ENCODE assay signal across 33 cellular contexts in the genomic region with DNA sequence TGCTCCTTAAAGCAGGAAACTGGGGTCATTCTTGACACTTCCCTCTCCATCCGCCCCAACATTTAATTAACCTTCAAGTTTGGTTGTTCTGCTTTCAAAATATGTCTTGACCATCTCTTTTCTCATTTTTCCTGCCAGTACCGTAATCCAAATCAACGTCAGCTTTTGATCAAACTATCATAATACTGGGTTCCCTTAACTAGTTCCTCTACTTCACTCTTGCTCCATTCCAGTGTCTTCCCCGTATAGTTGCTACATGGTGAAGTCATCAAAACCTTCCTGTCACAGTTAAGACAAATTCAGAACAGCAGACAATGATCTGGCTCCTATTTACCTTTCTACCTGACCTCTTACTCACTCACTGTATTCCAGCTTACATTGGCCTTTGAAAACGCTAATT. TPM values are rescaled to one million over a fixed set of nuclear protein-coding genes. Genes with fewer than 3 reads are reported as not detected.
"Had no signal": no experiment of that assay in that cellular context is flagged by ENCODE, and none has a peak within 500 bp of the region (broad histone marks: within the 10 kb centered on the region; RNA-seq: fewer than 3 reads in every experiment).

No MANE protein-coding gene starts in this region.

- H3K4me3 ChIP-seq: breast epithelium, gastroesophageal sphincter, hepatocyte, psoas muscle, sigmoid colon, stomach, tibial nerve, uterus had no signal

- H3K79me2 ChIP-seq: hepatocyte, parathyroid adenoma had no signal

- H3K9me3 Mint-ChIP-seq: activated naive CD4-positive, alpha-beta T cell treated with anti-CD3 and anti-CD28 coated beads, Interleukin-2, amount 50 U/mL, for 72 hours; activated T-cell treated with anti-CD3 and anti-CD28 coated beads, Interleukin-2, amount 50 U/mL, for 72 hours; mesothelial cell of epicardium; neural crest cell; stimulated activated naive B cell treated with anti-CD40 and anti-IgM and Interleukin-4, amounts not matched to agents 10 μg/mL and 1 μg/mL and 100 μg/mL, for 72 hours; T-helper 2 cell treated with Interferon-gamma antibody and Interleukin-4, amounts not matched to agents 5 μg/mL and 100 μg/mL, for 36 hours had no signal

- H3K4me3 Mint-ChIP-seq: activated CD4-positive, alpha-beta T cell treated with anti-CD3 and anti-CD28 coated beads for 36 hours; activated CD8-positive, alpha-beta memory T cell treated with anti-CD3 and anti-CD28 coated beads, Interleukin-2, amount 10 ng/mL, durations not matched to agents 7 days and 5 days; activated CD8-positive, alpha-beta T cell treated with anti-CD3 and anti-CD28 coated beads, Interleukin-2, amount 10 ng/mL, durations not matched to agents 7 days and 5 days; activated T-cell treated with anti-CD3 and anti-CD28 coated beads, Interleukin-2, amount 50 U/mL, for 72 hours; mesothelial cell of epicardium; naive B cell; neural crest cell; stimulated activated naive B cell treated with anti-CD40 and anti-IgM and Interleukin-4, amounts not matched to agents 10 μg/mL and 1 μg/mL and 100 μg/mL, for 72 hours; T-helper 2 cell treated with Interferon-gamma antibody and Interleukin-4, amounts not matched to agents 5 μg/mL and 100 μg/mL, for 36 hours had no signal

- H3K27ac ChIP-seq: breast epithelium, gastroesophageal sphincter, hepatocyte, parathyroid adenoma, psoas muscle, sigmoid colon, stomach, tibial nerve, uterus had no signal

- H3K9me3 ChIP-seq: psoas muscle, stomach, uterus had no signal

- H3K4me1 ChIP-seq: breast epithelium, gastroesophageal sphincter, parathyroid adenoma, psoas muscle, sigmoid colon, stomach, tibial nerve, uterus had no signal

- ATAC-seq: activated CD4-positive, alpha-beta T cell treated with anti-CD3 and anti-CD28 coated beads for 36 hours; activated CD8-positive, alpha-beta memory T cell treated with anti-CD3 and anti-CD28 coated beads, Interleukin-2, amount 10 ng/mL, durations not matched to agents 7 days and 5 days; activated CD8-positive, alpha-beta T cell treated with anti-CD3 and anti-CD28 coated beads, Interleukin-2, amount 10 ng/mL, durations not matched to agents 7 days and 5 days; activated naive CD4-positive, alpha-beta T cell treated with anti-CD3 and anti-CD28 coated beads, Interleukin-2, amount 50 U/mL, for 72 hours; activated T-cell treated with anti-CD3 and anti-CD28 coated beads, Interleukin-2, amount 50 U/mL, for 72 hours; gastroesophageal sphincter; psoas muscle had no signal

- H3K9ac ChIP-seq: parathyroid adenoma had no signal

- DNase-seq: activated CD4-positive, alpha-beta T cell treated with anti-CD3 and anti-CD28 coated beads for 36 hours; activated CD4-positive, CD25-positive, alpha-beta regulatory T cell; activated CD8-positive, alpha-beta memory T cell treated with anti-CD3 and anti-CD28 coated beads, Interleukin-2, amount 10 ng/mL, durations not matched to agents 7 days and 5 days; activated CD8-positive, alpha-beta T cell treated with anti-CD3 and anti-CD28 coated beads, Interleukin-2, amount 10 ng/mL, durations not matched to agents 7 days and 5 days; activated naive CD4-positive, alpha-beta T cell; activated T-cell treated with anti-CD3 and anti-CD28 coated beads, Interleukin-2, amount 50 U/mL, for 72 hours; central memory CD4-positive, alpha-beta T cell; left cardiac atrium; occipital lobe; psoas muscle; sigmoid colon; small intestine; stimulated activated CD4-positive, alpha-beta T cell treated with anti-CD3 and anti-CD28 coated beads, Interleukin-1b, Interleukin-23, amount 100 ng/mL, for 48 hours; stimulated activated naive B cell treated with anti-CD40 and anti-IgM and Interleukin-4, amounts not matched to agents 10 μg/mL and 1 μg/mL and 100 μg/mL, for 72 hours; stomach; uterus had no signal

- H3K36me3 ChIP-seq: breast epithelium, gastroesophageal sphincter, sigmoid colon, stomach, tibial nerve, uterus had no signal

- H3K4me1 Mint-ChIP-seq: activated CD4-positive, alpha-beta T cell treated with anti-CD3 and anti-CD28 coated beads for 36 hours; activated CD8-positive, alpha-beta memory T cell treated with anti-CD3 and anti-CD28 coated beads, Interleukin-2, amount 10 ng/mL, durations not matched to agents 7 days and 5 days; mesothelial cell of epicardium; naive B cell; neural crest cell; stimulated activated naive B cell treated with anti-CD40 and anti-IgM and Interleukin-4, amounts not matched to agents 10 μg/mL and 1 μg/mL and 100 μg/mL, for 72 hours had no signal

- H3K36me3 Mint-ChIP-seq: activated CD8-positive, alpha-beta memory T cell treated with anti-CD3 and anti-CD28 coated beads, Interleukin-2, amount 10 ng/mL, durations not matched to agents 7 days and 5 days; mesothelial cell of epicardium; naive B cell; stimulated activated naive B cell treated with anti-CD40 and anti-IgM and Interleukin-4, amounts not matched to agents 10 μg/mL and 1 μg/mL and 100 μg/mL, for 72 hours had no signal

- H2AFZ ChIP-seq: hepatocyte, parathyroid adenoma had no signal

- H3K27ac Mint-ChIP-seq: activated CD4-positive, alpha-beta T cell treated with anti-CD3 and anti-CD28 coated beads for 36 hours; activated CD8-positive, alpha-beta memory T cell treated with anti-CD3 and anti-CD28 coated beads, Interleukin-2, amount 10 ng/mL, durations not matched to agents 7 days and 5 days; activated CD8-positive, alpha-beta T cell treated with anti-CD3 and anti-CD28 coated beads, Interleukin-2, amount 10 ng/mL, durations not matched to agents 7 days and 5 days; activated naive CD4-positive, alpha-beta T cell treated with anti-CD3 and anti-CD28 coated beads, Interleukin-2, amount 50 U/mL, for 72 hours; activated T-cell treated with anti-CD3 and anti-CD28 coated beads, Interleukin-2, amount 50 U/mL, for 72 hours; mesothelial cell of epicardium; naive B cell; stimulated activated naive B cell treated with anti-CD40 and anti-IgM and Interleukin-4, amounts not matched to agents 10 μg/mL and 1 μg/mL and 100 μg/mL, for 72 hours; T-helper 2 cell treated with Interferon-gamma antibody and Interleukin-4, amounts not matched to agents 5 μg/mL and 100 μg/mL, for 36 hours had no signal

- H3K4me2 ChIP-seq: hepatocyte had no signal

RNA-seq across cellular contexts. Expression of gene KLF14, which starts 6.6 kb away (rescaled TPM):
- total RNA-seq: activated CD4-positive, alpha-beta T cell treated with anti-CD3 and anti-CD28 coated beads for 36 hours; activated CD8-positive, alpha-beta memory T cell treated with anti-CD3 and anti-CD28 coated beads, Interleukin-2, amount 10 ng/mL, durations not matched to agents 7 days and 5 days; activated CD8-positive, alpha-beta T cell treated with anti-CD3 and anti-CD28 coated beads, Interleukin-2, amount 10 ng/mL, durations not matched to agents 7 days and 5 days; activated naive CD4-positive, alpha-beta T cell treated with anti-CD3 and anti-CD28 coated beads, Interleukin-2, amount 50 U/mL, for 72 hours; endothelial cell of umbilical vein; hepatocyte; left cardiac atrium; neural crest cell; occipital lobe; sigmoid colon; temporal lobe had no signal
- polyA plus RNA-seq: esophagus, liver, small intestine, stomach had no signal

RNA-seq across cellular contexts. Expression of gene TSGA13, which starts 54.3 kb away (rescaled TPM):
- total RNA-seq: activated CD4-positive, alpha-beta T cell treated with anti-CD3 and anti-CD28 coated beads for 36 hours; activated CD8-positive, alpha-beta memory T cell treated with anti-CD3 and anti-CD28 coated beads, Interleukin-2, amount 10 ng/mL, durations not matched to agents 7 days and 5 days; activated CD8-positive, alpha-beta T cell treated with anti-CD3 and anti-CD28 coated beads, Interleukin-2, amount 10 ng/mL, durations not matched to agents 7 days and 5 days; activated naive CD4-positive, alpha-beta T cell treated with anti-CD3 and anti-CD28 coated beads, Interleukin-2, amount 50 U/mL, for 72 hours; activated T-cell treated with anti-CD3 and anti-CD28 coated beads, Interleukin-2, amount 50 U/mL, for 72 hours; breast epithelium; endothelial cell of umbilical vein; fibroblast of lung; fibroblast of villous mesenchyme; gastroesophageal sphincter; hepatocyte; left cardiac atrium; liver; mesothelial cell of epicardium; neural crest cell; psoas muscle; sigmoid colon; stomach; temporal lobe; tibial nerve had no signal
- polyA plus RNA-seq: endothelial cell of umbilical vein, esophagus, fibroblast of lung, hepatocyte, keratinocyte, liver, psoas muscle, sigmoid colon, small intestine, stomach had no signal
